In genomic region chr6:146795734-146796133, GRCh38 we compare ENCODE assay signal across 16 cellular contexts.
DNase-seq lines count a peak whose midpoint lies in the region; ATAC-seq and TF ChIP-seq lines count a peak whose summit lies in the region.
"Had no signal": no experiment of that assay in that cellular context is flagged by ENCODE, and none has a peak within 500 bp of the region (broad histone marks: within the 10 kb centered on the region; RNA-seq: fewer than 3 reads in every experiment).

No MANE protein-coding gene starts in this region.

- intact Hi-C loops in activated T-helper 2 cell treated with anti-CD3 and anti-CD28 coated beads, Interferon-gamma antibody, Interleukin-2, Interleukin-4, amounts not matched to agents 10 μg/mL and 5 μg/mL and 100 μg/mL, durations not matched to agents 14 hours and 24 hours and 36 hours (cut with micrococcal nuclease): loop anchor here (2.0 to 10.0 kb wide), 4 partner anchors 55 to 589 kb away; no protein-coding TSS in a partner anchor

- H3K9me3 Mint-ChIP-seq in activated T-helper 17 cell treated with anti-CD3 and anti-CD28 coated beads, Interleukin-2, amount 50 U/mL, for 72 hours: peaks cover 9% of the 10 kb centered on the region
- peaks cover 47% of the 10 kb centered on the region for H3K9me3 Mint-ChIP-seq in activated T-helper 2 cell treated with anti-CD3 and anti-CD28 coated beads, Interferon-gamma antibody, Interleukin-2, Interleukin-4, amounts not matched to agents 10 μg/mL and 5 μg/mL and 100 μg/mL, durations not matched to agents 14 hours and 24 hours and 36 hours
- peaks cover 13% of the 10 kb centered on the region for H3K9me3 Mint-ChIP-seq in neural crest cell

- no peak overlapping the region for H3K4me3 Mint-ChIP-seq in activated T-helper 17 cell treated with anti-CD3 and anti-CD28 coated beads, Interleukin-2, amount 50 U/mL, for 72 hours
- no peak overlapping the region for H3K4me3 Mint-ChIP-seq in activated T-helper 2 cell treated with anti-CD3 and anti-CD28 coated beads, Interferon-gamma antibody, Interleukin-2, Interleukin-4, amounts not matched to agents 10 μg/mL and 5 μg/mL and 100 μg/mL, durations not matched to agents 14 hours and 24 hours and 36 hours (ENCODE audit: low read depth)
- H3K4me3 Mint-ChIP-seq in neural crest cell: no peak overlapping the region
- H3K4me3 Mint-ChIP-seq: CD14-positive monocyte; CD4-positive, alpha-beta memory T cell; CD4-positive, CD25-positive, alpha-beta regulatory T cell; CD8-positive, alpha-beta memory T cell had no signal

- H3K4me1 Mint-ChIP-seq in activated T-helper 17 cell treated with anti-CD3 and anti-CD28 coated beads, Interleukin-2, amount 50 U/mL, for 72 hours: peaks cover 5% of the 10 kb centered on the region
- peaks cover 13% of the 10 kb centered on the region for H3K4me1 Mint-ChIP-seq in activated T-helper 2 cell treated with anti-CD3 and anti-CD28 coated beads, Interferon-gamma antibody, Interleukin-2, Interleukin-4, amounts not matched to agents 10 μg/mL and 5 μg/mL and 100 μg/mL, durations not matched to agents 14 hours and 24 hours and 36 hours (ENCODE audit: low read depth)
- H3K4me1 Mint-ChIP-seq in neural crest cell: no peaks in the 10 kb centered on the region
- H3K4me1 Mint-ChIP-seq: CD14-positive monocyte; CD4-positive, alpha-beta memory T cell; CD4-positive, CD25-positive, alpha-beta regulatory T cell; CD8-positive, alpha-beta memory T cell had no signal

- peaks cover 7% of the 10 kb centered on the region for H3K27me3 Mint-ChIP-seq in activated T-helper 17 cell treated with anti-CD3 and anti-CD28 coated beads, Interleukin-2, amount 50 U/mL, for 72 hours
- no peaks in the 10 kb centered on the region for H3K27me3 Mint-ChIP-seq in activated T-helper 2 cell treated with anti-CD3 and anti-CD28 coated beads, Interferon-gamma antibody, Interleukin-2, Interleukin-4, amounts not matched to agents 10 μg/mL and 5 μg/mL and 100 μg/mL, durations not matched to agents 14 hours and 24 hours and 36 hours (ENCODE audit: low read depth)
- H3K27me3 Mint-ChIP-seq in neural crest cell (ENCODE audit: low read depth): no peaks in the 10 kb centered on the region

- no peaks in the 10 kb centered on the region for H3K36me3 Mint-ChIP-seq in activated T-helper 17 cell treated with anti-CD3 and anti-CD28 coated beads, Interleukin-2, amount 50 U/mL, for 72 hours (ENCODE audit: low read depth)
- peaks cover 13% of the 10 kb centered on the region for H3K36me3 Mint-ChIP-seq in activated T-helper 2 cell treated with anti-CD3 and anti-CD28 coated beads, Interferon-gamma antibody, Interleukin-2, Interleukin-4, amounts not matched to agents 10 μg/mL and 5 μg/mL and 100 μg/mL, durations not matched to agents 14 hours and 24 hours and 36 hours (ENCODE audit: low read depth)
- H3K36me3 Mint-ChIP-seq in neural crest cell (ENCODE audit: low read depth): peaks cover 2% of the 10 kb centered on the region
- H3K36me3 Mint-ChIP-seq: CD14-positive monocyte; CD4-positive, alpha-beta memory T cell; CD4-positive, CD25-positive, alpha-beta regulatory T cell; CD8-positive, alpha-beta memory T cell had no signal

- DNase-seq in activated T-helper 2 cell treated with anti-CD3 and anti-CD28 coated beads, Interferon-gamma antibody, Interleukin-2, Interleukin-4, amounts not matched to agents 10 μg/mL and 5 μg/mL and 100 μg/mL, durations not matched to agents 14 hours and 24 hours and 36 hours (ENCODE audit: low spot score): no peak
- no peak for DNase-seq in neural crest cell (ENCODE audit: low read depth, low spot score)
- no peak for DNase-seq in activated gamma-delta T cell treated with Interleukin-2 at 50 U/mL for 16 hours
- DNase-seq in KG1 (lab: John Stamatoyannopoulos, UW): no peak
- DNase-seq: 8988T; ACHN; BE2C; C1 segment of cervical spinal cord; CD4-positive, alpha-beta memory T cell; CD4-positive, CD25-positive, alpha-beta regulatory T cell; CD8-positive, alpha-beta memory T cell; COR-L47; DMS79 treated with DMSO at 0.1 percent for 48 hours; GF-D8 had no signal

- no peak overlapping the region for H3K27ac Mint-ChIP-seq in activated T-helper 17 cell treated with anti-CD3 and anti-CD28 coated beads, Interleukin-2, amount 50 U/mL, for 72 hours
- peak overlapping the region; percentile 10 for H3K27ac Mint-ChIP-seq in activated T-helper 2 cell treated with anti-CD3 and anti-CD28 coated beads, Interferon-gamma antibody, Interleukin-2, Interleukin-4, amounts not matched to agents 10 μg/mL and 5 μg/mL and 100 μg/mL, durations not matched to agents 14 hours and 24 hours and 36 hours
- peak overlapping the region; percentile 63 for H3K27ac Mint-ChIP-seq in neural crest cell (ENCODE audit: unreplicated experiment)
- H3K27ac Mint-ChIP-seq: CD14-positive monocyte; CD4-positive, alpha-beta memory T cell; CD4-positive, CD25-positive, alpha-beta regulatory T cell; CD8-positive, alpha-beta memory T cell had no signal

- peak; percentile 16 for ATAC-seq in activated T-helper 17 cell treated with anti-CD3 and anti-CD28 coated beads, Interleukin-2, amount 50 U/mL, for 72 hours (replicated peaks)

- no peak for TF ChIP-seq CTCF in neural crest cell (conservative IDR thresholded peaks at IDR 0.05)
